ENCODE assay signal across 8 cellular contexts in genomic region chrX:136250191-136251041, GRCh38. TPM values are rescaled to one million over a fixed set of nuclear protein-coding genes. Genes with fewer than 3 reads are reported as not detected.
DNase-seq lines count a peak whose midpoint lies in the region; ATAC-seq and TF ChIP-seq lines count a peak whose summit lies in the region.

No MANE protein-coding gene starts in this region.

- H3K36me3 ChIP-seq in ectodermal cell (ENCODE audit: control insufficient read depth, insufficient read depth, low read length), result no peaks in the 10 kb centered on the region

- H3K27ac Mint-ChIP-seq in activated B cell treated with CpG ODN at 0.5 μM for 24 hours (peak overlapping the region; percentile 50), mesothelial cell of epicardium (no peak overlapping the region)
- H3K27ac Mint-ChIP-seq in stimulated activated memory B cell treated with anti-CD40 and anti-IgM and Interleukin-4, amounts not matched to agents 10 μg/mL and 1 μg/mL and 100 μg/mL, for 72 hours, result no peak overlapping the region

- no peaks in the 10 kb centered on the region for H3K9me3 ChIP-seq in ectodermal cell (ENCODE audit: control insufficient read depth, low read length)

- H3K9me3 Mint-ChIP-seq in activated B cell treated with CpG ODN at 0.5 μM for 24 hours, result no peaks in the 10 kb centered on the region
- peaks cover 8% of the 10 kb centered on the region for H3K9me3 Mint-ChIP-seq in mesothelial cell of epicardium
- H3K9me3 Mint-ChIP-seq in stimulated activated memory B cell treated with anti-CD40 and anti-IgM and Interleukin-4, amounts not matched to agents 10 μg/mL and 1 μg/mL and 100 μg/mL, for 72 hours, result no peaks in the 10 kb centered on the region

- DNase-seq in AG04449 (ENCODE audit: low read depth, low spot score), result no peak
- DNase-seq in activated B cell treated with CpG ODN at 0.5 μM for 24 hours, result no peak
- DNase-seq in mesothelial cell of epicardium (ENCODE audit: low spot score in 2 of 2, unreplicated experiment in 2 of 2), result no peak
- no peak for DNase-seq in cerebellum (ENCODE audit: low spot score)

- POLR2A ChIA-PET in AG04449 (lab: Yijun Ruan, JAX) (interaction anchor here (1.0 kb wide), 1 partner anchor 36 kb away, joined by 4 read pairs; no protein-coding TSS in a partner anchor), activated B cell treated with CpG ODN at 0.5 μM for 24 hours (lab: Charles Lee) (no interaction called here)

- WGBS in ectodermal cell, 2 experiments, result 6% methylated on average over 53 of the region's 53 CpGs

- peak; percentile 45 for ATAC-seq in GM19035 (IDR thresholded peaks at IDR 0.05; ENCODE audit: unreplicated experiment)
- ATAC-seq in HG03175 (IDR thresholded peaks at IDR 0.05; ENCODE audit: unreplicated experiment), result peak; percentile 35
- peak; percentile 51 for ATAC-seq in activated B cell treated with CpG ODN at 0.5 μM for 24 hours (ENCODE audit: low read depth)
- peak; percentile 66 for ATAC-seq in stimulated activated memory B cell treated with anti-CD40 and anti-IgM and Interleukin-4, amounts not matched to agents 10 μg/mL and 1 μg/mL and 100 μg/mL, for 72 hours

- H3K36me3 Mint-ChIP-seq in activated B cell treated with CpG ODN at 0.5 μM for 24 hours (ENCODE audit: low read depth) (peaks cover 5% of the 10 kb centered on the region), mesothelial cell of epicardium (no peaks in the 10 kb centered on the region)
- H3K36me3 Mint-ChIP-seq in stimulated activated memory B cell treated with anti-CD40 and anti-IgM and Interleukin-4, amounts not matched to agents 10 μg/mL and 1 μg/mL and 100 μg/mL, for 72 hours, result no peaks in the 10 kb centered on the region

- no peaks in the 10 kb centered on the region for H3K27me3 ChIP-seq in ectodermal cell (ENCODE audit: control insufficient read depth, insufficient read depth, low read length, poor library complexity, severe bottlenecking)

- no peaks in the 10 kb centered on the region for H3K4me1 ChIP-seq in ectodermal cell (ENCODE audit: control insufficient read depth, insufficient read depth, low read length)

- no peak for TF ChIP-seq CTCF in AG04449 (IDR thresholded peaks at IDR 0.05; ENCODE audit: insufficient read depth, low read length, missing control alignments)
- TF ChIP-seq CTCF in activated B cell treated with CpG ODN at 0.5 μM for 24 hours (IDR thresholded peaks at IDR 0.05), result no peak
- TF ChIP-seq CTCF in mesothelial cell of epicardium (IDR thresholded peaks at IDR 0.05; ENCODE audit: unreplicated experiment), result no peak

- H3K4me1 Mint-ChIP-seq in activated B cell treated with CpG ODN at 0.5 μM for 24 hours (peaks cover 6% of the 10 kb centered on the region), mesothelial cell of epicardium (no peaks in the 10 kb centered on the region)
- peaks cover 12% of the 10 kb centered on the region for H3K4me1 Mint-ChIP-seq in stimulated activated memory B cell treated with anti-CD40 and anti-IgM and Interleukin-4, amounts not matched to agents 10 μg/mL and 1 μg/mL and 100 μg/mL, for 72 hours

- H3K27me3 Mint-ChIP-seq in activated B cell treated with CpG ODN at 0.5 μM for 24 hours, result no peaks in the 10 kb centered on the region
- peaks cover 1% of the 10 kb centered on the region for H3K27me3 Mint-ChIP-seq in mesothelial cell of epicardium (ENCODE audit: low read depth)
- H3K27me3 Mint-ChIP-seq in stimulated activated memory B cell treated with anti-CD40 and anti-IgM and Interleukin-4, amounts not matched to agents 10 μg/mL and 1 μg/mL and 100 μg/mL, for 72 hours, result no peaks in the 10 kb centered on the region

- CTCF ChIA-PET in AG04449 (lab: Yijun Ruan, JAX), result no interaction called here
- CTCF ChIA-PET in activated B cell treated with CpG ODN at 0.5 μM for 24 hours (lab: Charles Lee), result no interaction called here

- peak overlapping the region; percentile 67 for H3K4me3 ChIP-seq in AG04449 (ENCODE audit: low read depth, low read length)
- peak overlapping the region; percentile 60 for H3K4me3 ChIP-seq in ectodermal cell (ENCODE audit: insufficient read depth, low read depth, low read length)

- H3K4me3 Mint-ChIP-seq in activated B cell treated with CpG ODN at 0.5 μM for 24 hours, result peak overlapping the region; percentile 80
- peak overlapping the region; percentile 70 for H3K4me3 Mint-ChIP-seq in mesothelial cell of epicardium
- peak overlapping the region; percentile 89 for H3K4me3 Mint-ChIP-seq in stimulated activated memory B cell treated with anti-CD40 and anti-IgM and Interleukin-4, amounts not matched to agents 10 μg/mL and 1 μg/mL and 100 μg/mL, for 72 hours

- intact Hi-C loops in activated B cell treated with CpG ODN at 0.5 μM for 24 hours (cut with micrococcal nuclease), result loop anchor here (1.0 to 5.0 kb wide), 6 partner anchors 22 to 442 kb away; partner anchors contain the start of gene SLC9A6

- no peak overlapping the region for H3K27ac ChIP-seq in ectodermal cell (ENCODE audit: insufficient read depth, low read depth, low read length, poor library complexity, severe bottlenecking)

RNA-seq across cellular contexts. Expression of gene MAP7D3, which starts 0.8 kb away (rescaled TPM):
- total RNA-seq in activated B cell treated with CpG ODN at 0.5 μM for 24 hours, result 11.2 and 12.2 TPM in 2 replicates
- 23.5 TPM for polyA plus RNA-seq in ectodermal cell (2013, experiment 1 of 4)
- 18.8 TPM for polyA plus RNA-seq in ectodermal cell (2013, experiment 2 of 4)
- polyA plus RNA-seq in ectodermal cell (2013, experiment 3 of 4), result 19.0 TPM
- polyA plus RNA-seq in ectodermal cell (2013, experiment 4 of 4), result 20.3 TPM
- total RNA-seq in mesothelial cell of epicardium, result 10.3 to 10.6 TPM (median 10.4 TPM) in 3 replicates
- 4.7 TPM for total RNA-seq in cerebellum

RNA-seq across cellular contexts. Expression of gene ADGRG4, which starts 50.3 kb away (rescaled TPM):
- total RNA-seq in activated B cell treated with CpG ODN at 0.5 μM for 24 hours (not detected in 2 replicates), mesothelial cell of epicardium (not detected in 3 replicates), cerebellum (not detected)
- polyA plus RNA-seq in ectodermal cell (2013, experiment 1 of 4), result not detected
- polyA plus RNA-seq in ectodermal cell (2013, experiment 2 of 4), result not detected
- polyA plus RNA-seq in ectodermal cell (2013, experiment 3 of 4), result not detected
- polyA plus RNA-seq in ectodermal cell (2013, experiment 4 of 4), result not detected
